In the genomic region with DNA sequence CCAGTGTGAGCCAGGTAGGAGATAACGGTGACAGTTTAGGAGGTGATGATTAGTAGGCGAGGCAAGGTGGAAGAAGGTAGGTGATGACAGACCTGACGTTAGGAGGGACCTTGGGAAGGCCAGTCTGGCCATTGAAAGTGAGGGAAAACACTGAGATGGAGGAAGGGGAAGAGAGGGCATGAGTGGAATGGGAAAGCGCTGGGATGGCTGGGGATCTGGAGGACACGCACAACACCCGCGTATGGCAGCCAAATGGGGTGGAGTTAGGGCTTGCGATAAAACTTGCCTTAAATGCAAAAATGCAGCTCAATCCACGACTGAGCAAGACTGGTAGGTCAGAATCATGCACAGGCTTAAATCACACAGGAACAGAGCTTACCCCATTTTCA, we compare ENCODE assay signal across 8 cellular contexts. TPM values are rescaled to one million over a fixed set of nuclear protein-coding genes. Genes with fewer than 3 reads are reported as not detected.
DNase-seq lines count a peak whose midpoint lies in the region; ATAC-seq, FAIRE-seq and TF ChIP-seq lines count a peak whose summit lies in the region.

No MANE protein-coding gene starts in this region.

- no peaks in the 10 kb centered on the region for H3K27me3 Mint-ChIP-seq in Caco-2 (ENCODE audit: insufficient read depth, unreplicated experiment)

- no peak for TF ChIP-seq CTCF in Caco-2 (IDR thresholded peaks at IDR 0.05; ENCODE audit: insufficient read depth in 1 of 2, low read depth in 1 of 2, low read length in 1 of 2, severe bottlenecking in 1 of 2, unreplicated experiment in 1 of 2)
- TF ChIP-seq CTCF in WI38 (IDR thresholded peaks at IDR 0.05; ENCODE audit: low read depth, low read length), result no peak
- no peak for TF ChIP-seq CTCF in gastroesophageal sphincter (IDR thresholded peaks at IDR 0.05)
- TF ChIP-seq CTCF in pancreas (IDR thresholded peaks at IDR 0.05), result no peak

- no peaks in the 10 kb centered on the region for H3K36me3 ChIP-seq in Caco-2 (ENCODE audit: control insufficient read depth, insufficient read depth, low read length)
- no peaks in the 10 kb centered on the region for H3K36me3 ChIP-seq in gastroesophageal sphincter
- H3K36me3 ChIP-seq in pancreas, result no peaks in the 10 kb centered on the region

- no TSS peak for BruUV-seq in Caco-2 (replicated peaks; lab: Mats Ljungman, UMichigan)

- H3K36me3 Mint-ChIP-seq in Caco-2 (ENCODE audit: insufficient read depth, unreplicated experiment), result peaks cover 11% of the 10 kb centered on the region

- CTCF ChIA-PET in Caco-2 (lab: Charles Lee), result interaction anchor here (0.9 kb wide), 1 partner anchor 93 kb away, joined by 3 read pairs; a partner anchor contains a TSS

- no peak for DNase-seq in Caco-2
- no peak for DNase-seq in pancreas
- no peak for DNase-seq in middle frontal gyrus (ENCODE audit: extremely low spot score, low spot score)
- DNase-seq in RPMI8226, result no peak

- H3K27me3 ChIP-seq in Caco-2 (replicated peaks; ENCODE audit: control insufficient read depth, insufficient read depth, low read length), result no peaks in the 10 kb centered on the region
- no peaks in the 10 kb centered on the region for H3K27me3 ChIP-seq in gastroesophageal sphincter
- no peaks in the 10 kb centered on the region for H3K27me3 ChIP-seq in pancreas

- H3K27ac Mint-ChIP-seq in Caco-2 (ENCODE audit: unreplicated experiment), result peak overlapping the region; percentile 76

- H3K4me3 ChIP-seq in Caco-2 (ENCODE audit: low read depth, low read length) (peak overlapping the region; percentile 47), WI38 (ENCODE audit: low read depth, low read length) (peak overlapping the region; percentile 57), gastroesophageal sphincter (peak overlapping the region; percentile 69 to 73), pancreas (peak overlapping the region in 3 of 4 donors; percentile 32 to 62 (median 42))

- TF ChIP-seq POLR2A in gastroesophageal sphincter (IDR thresholded peaks at IDR 0.05), result no peak

- H3K9me3 ChIP-seq in Caco-2, result no peaks in the 10 kb centered on the region
- H3K9me3 ChIP-seq in gastroesophageal sphincter, result no peaks in the 10 kb centered on the region
- H3K9me3 ChIP-seq in pancreas, result no peaks in the 10 kb centered on the region

- peak overlapping the region; percentile 8 to 80 (median 68) for H3K27ac ChIP-seq in gastroesophageal sphincter
- peak overlapping the region in 2 of 4 donors; percentile 21 to 42 for H3K27ac ChIP-seq in pancreas

- no peak for ATAC-seq in gastroesophageal sphincter
- no peak for ATAC-seq in pancreas
- no peak for ATAC-seq in HG03432 (IDR thresholded peaks at IDR 0.05; ENCODE audit: unreplicated experiment)
- no peak for ATAC-seq in HG03039 (IDR thresholded peaks at IDR 0.05; ENCODE audit: unreplicated experiment)

- no peaks in the 10 kb centered on the region for H3K9me3 Mint-ChIP-seq in Caco-2 (ENCODE audit: unreplicated experiment)

- H3K4me1 ChIP-seq in Caco-2 (no peaks in the 10 kb centered on the region), gastroesophageal sphincter (peaks cover 0 to 46% (median 0%) of the 10 kb centered on the region in 3 donors), pancreas (peaks cover 0 to 5% (median 0%) of the 10 kb centered on the region in 3 donors)

- intact Hi-C loops in Caco-2 (cut with micrococcal nuclease; ENCODE audit: unreplicated experiment), result no loop called here
- intact Hi-C loops in pancreas (cut with DNase I), result no loop called here

- POLR2A ChIA-PET in Caco-2 (lab: Charles Lee), result interaction anchor here (1.2 to 1.3 kb wide), 2 partner anchors 43 to 93 kb away, joined by 3 to 6 read pairs; a partner anchor contains a TSS

- 29 to 46% methylated on average over 7 to 9 of the region's 9 CpGs for WGBS in gastroesophageal sphincter (ENCODE audit: low coverage in 1 of 2), 2 donors
- WGBS in pancreas, 2 donors, result 54 to 64% methylated on average over 9 of the region's 9 CpGs

- TF ChIP-seq EP300 in gastroesophageal sphincter (IDR thresholded peaks at IDR 0.05), result no peak

- H3K4me3 Mint-ChIP-seq in Caco-2 (ENCODE audit: unreplicated experiment), result peak overlapping the region; percentile 89

- H3K4me1 Mint-ChIP-seq in Caco-2 (ENCODE audit: low read depth, unreplicated experiment), result peaks cover 8% of the 10 kb centered on the region

- no peak for FAIRE-seq in pancreas (lab: Jason Lieb, UNC)

RNA-seq across cellular contexts. Expression of a gene that starts 0.6 kb away (rescaled TPM):
- total RNA-seq in Caco-2 (2022), result 1.5 and 1.9 TPM in 2 replicates
- 1 to 10 TPM; 3.9 to 8.1 (median 6.0) TPM for total RNA-seq in gastroesophageal sphincter
- 1 to 10 TPM in 1 of 6 donors, under 1 TPM in 5; 0.47 to 1.0 (median 0.70) TPM for total RNA-seq in pancreas
- under 1 TPM; 0.15 to 0.23 TPM for polyA plus RNA-seq in pancreas

RNA-seq across cellular contexts. Expression of a gene that starts 42.3 kb away (rescaled TPM):
- total RNA-seq in Caco-2 (2022), result 187 TPM in 2 replicates
- total RNA-seq in gastroesophageal sphincter, result 100 to 1,000 TPM in 3 of 4 donors, 10 to 100 TPM in 1; 98.6 to 152 (median 129) TPM
- total RNA-seq in pancreas, result 10 to 100 TPM; 27.9 to 51.0 (median 42.4) TPM
- 10 to 100 TPM in 1 of 2 donors, 1 to 10 TPM in 1; 7.8 to 34.1 TPM for polyA plus RNA-seq in pancreas
